8 cellular contexts compared by ENCODE assay signal in genomic region chr6:32838114-32838958, GRCh38. TPM values are rescaled to one million over a fixed set of nuclear protein-coding genes. Genes with fewer than 3 reads are reported as not detected.
DNase-seq lines count a peak whose midpoint lies in the region; ATAC-seq and TF ChIP-seq lines count a peak whose summit lies in the region.

TAP2 (minus strand) TSS chr6:32838739; CDS start chr6:32838233, 506 bp downstream.

- peak within 1 kb of the TSS; percentile 81 for H2AFZ ChIP-seq in smooth muscle cell (ENCODE audit: low read depth)

- H3K36me3 ChIP-seq in WERI-Rb-1 = no peaks in the 10 kb centered on the region
- H3K36me3 ChIP-seq in breast epithelium = no peaks in the 10 kb centered on the region
- H3K36me3 ChIP-seq in smooth muscle cell (ENCODE audit: low read depth) = no peaks in the 10 kb centered on the region

- no peaks in the 10 kb centered on the region for H4K20me1 ChIP-seq in smooth muscle cell (ENCODE audit: low read depth)

- H3K79me2 ChIP-seq in smooth muscle cell (ENCODE audit: low read depth) = no peaks in the 10 kb centered on the region

- H3K4me3 ChIP-seq in WERI-Rb-1 (ENCODE audit: low read depth, low read length) (peak within 1 kb of the TSS; percentile 70), breast epithelium (peak within 1 kb of the TSS; percentile 78 to 80 (median 79)), smooth muscle cell (peak within 1 kb of the TSS; percentile 95)

- H3K4me1 ChIP-seq in breast epithelium (peaks cover 0 to 15% of the 10 kb centered on the region in 2 donors), smooth muscle cell (ENCODE audit: low read depth) (no peaks in the 10 kb centered on the region)

- no peaks in the 10 kb centered on the region for H3F3A ChIP-seq in smooth muscle cell (ENCODE audit: low read depth)

- TF ChIP-seq CTCF in WERI-Rb-1 (IDR thresholded peaks at IDR 0.05; ENCODE audit: low read depth, low read length) (peak; percentile 96), breast epithelium (IDR thresholded peaks at IDR 0.05) (peak; percentile 96 to 99 (median 96)), smooth muscle cell (IDR thresholded peaks at IDR 0.05; ENCODE audit: borderline replicate concordance, insufficient read depth, poor library complexity, severe bottlenecking) (peak; percentile 97)

- H3K9me3 ChIP-seq in WERI-Rb-1 (ENCODE audit: severe bottlenecking) = no peaks in the 10 kb centered on the region
- no peaks in the 10 kb centered on the region for H3K9me3 ChIP-seq in breast epithelium
- H3K9me3 ChIP-seq in smooth muscle cell (replicated peaks; ENCODE audit: low read depth) = no peaks in the 10 kb centered on the region

- intact Hi-C loops in breast epithelium (cut with DNase I; ENCODE audit: low total_unique reads) = loop anchor here (1.0 kb wide), 1 partner anchor 16 kb away; the partner anchor contains the start of gene PSMB9

- peak within 1 kb of the TSS; percentile 90 for H3K4me2 ChIP-seq in smooth muscle cell

- 1% methylated on average over 48 of the region's 57 CpGs for WGBS in smooth muscle cell (ENCODE audit: low lambda C conversion rate)

- peak; percentile 19 for TF ChIP-seq POLR2A in breast epithelium (IDR thresholded peaks at IDR 0.05)

- DNase-seq in AG08396 (ENCODE audit: low spot score) (peak; percentile 96), NCI-H2196 (lab: John Stamatoyannopoulos, UW; ENCODE audit: unreplicated experiment) (peak; percentile 93), WERI-Rb-1 (peak; percentile 98), breast epithelium (ENCODE audit: low spot score in 2 of 2) (peak; percentile 93 to 96), iPS-NIHi7 (ENCODE audit: extremely low spot score) (peak; percentile 94), smooth muscle cell (lab: John Stamatoyannopoulos, UW; ENCODE audit: unreplicated experiment) (peak; percentile 92)

- H3K27ac ChIP-seq in WERI-Rb-1 (peak within 1 kb of the TSS; percentile 79), breast epithelium (peak within 1 kb of the TSS; percentile 92 to 94), smooth muscle cell (ENCODE audit: low read depth) (peak within 1 kb of the TSS; percentile 74)

- no peaks in the 10 kb centered on the region for H3K27me3 ChIP-seq in WERI-Rb-1 (ENCODE audit: insufficient read depth, low read depth, severe bottlenecking)
- H3K27me3 ChIP-seq in breast epithelium = no peaks in the 10 kb centered on the region
- peaks cover 15% of the 10 kb centered on the region for H3K27me3 ChIP-seq in smooth muscle cell (ENCODE audit: low read depth)

- ATAC-seq in GM18873 (IDR thresholded peaks at IDR 0.05; ENCODE audit: low FRiP score, unreplicated experiment) (peak; percentile 82), HG03139 (IDR thresholded peaks at IDR 0.05; ENCODE audit: unreplicated experiment) (peak; percentile 57)

- H3K9ac ChIP-seq in smooth muscle cell (ENCODE audit: low read depth) = peak within 1 kb of the TSS; percentile 87

RNA-seq across cellular contexts. Expression of gene TAP2, which starts in this region (rescaled TPM):
- 10 to 100 TPM in 1 of 3 donors, 1 to 10 TPM in 2; 7.7 to 18.0 (median 9.5) TPM for total RNA-seq in breast epithelium
- total RNA-seq in smooth muscle cell = 5.3 and 6.1 TPM in 2 replicates
- polyA plus RNA-seq in smooth muscle cell = 0.40 and 1.5 TPM in 2 replicates

Comparison
In these comparisons a context has a peak if more than half of its experiments do, and no peak if none do; other contexts are left out.
1. Peak in every context shown above with its lines: DNase-seq, ATAC-seq, H3K4me3 ChIP-seq and H3K27ac ChIP-seq.